14 cellular contexts compared by ENCODE assay signal in genomic region chr7:18583305-18583704, GRCh38.
DNase-seq lines count a peak whose midpoint lies in the region; ATAC-seq and TF ChIP-seq lines count a peak whose summit lies in the region.
"Had no signal": no experiment of that assay in that cellular context is flagged by ENCODE, and none has a peak within 500 bp of the region (broad histone marks: within the 10 kb centered on the region; RNA-seq: fewer than 3 reads in every experiment).

No MANE protein-coding gene starts in this region.

- no peaks in the 10 kb centered on the region for H3K27me3 ChIP-seq in GM23248 (replicated peaks; ENCODE audit: insufficient read depth)
- H3K27me3 ChIP-seq: body of pancreas had no signal

- H3K27me3 Mint-ChIP-seq in naive thymus-derived CD8-positive, alpha-beta T cell: no peaks in the 10 kb centered on the region
- H3K27me3 Mint-ChIP-seq: CD8-positive, alpha-beta memory T cell; stimulated activated naive CD8-positive, alpha-beta T cell treated with anti-CD3 and anti-CD28 coated beads, Interleukin-15, Interleukin-2, amounts not matched to agents 100 ng/mL and 50 ng/mL, for 24 hours had no signal

- H3K27ac ChIP-seq in GM23248: no peak overlapping the region
- H3K27ac ChIP-seq: body of pancreas had no signal

- H3K9me2 ChIP-seq in GM23248 (ENCODE audit: insufficient read depth): no peaks in the 10 kb centered on the region

- H3K27ac Mint-ChIP-seq in naive thymus-derived CD8-positive, alpha-beta T cell: no peak overlapping the region
- H3K27ac Mint-ChIP-seq: activated T-helper 2 cell treated with anti-CD3 and anti-CD28 coated beads, Interferon-gamma antibody, Interleukin-2, Interleukin-4, amounts not matched to agents 10 μg/mL and 5 μg/mL and 100 μg/mL, durations not matched to agents 14 hours and 24 hours and 36 hours; CD8-positive, alpha-beta memory T cell; stimulated activated naive CD8-positive, alpha-beta T cell treated with anti-CD3 and anti-CD28 coated beads, Interleukin-15, Interleukin-2, amounts not matched to agents 100 ng/mL and 50 ng/mL, for 24 hours had no signal

- no peaks in the 10 kb centered on the region for H3F3A ChIP-seq in GM23248 (ENCODE audit: insufficient read depth)

- H3K4me3 ChIP-seq in GM23248: no peak overlapping the region
- no peak overlapping the region for H3K4me3 ChIP-seq in fibroblast of mammary gland (ENCODE audit: control insufficient read depth, low read depth, low read length)
- H3K4me3 ChIP-seq: body of pancreas had no signal

- H3K9me3 Mint-ChIP-seq in naive thymus-derived CD8-positive, alpha-beta T cell: no peaks in the 10 kb centered on the region
- H3K9me3 Mint-ChIP-seq: activated T-helper 2 cell treated with anti-CD3 and anti-CD28 coated beads, Interferon-gamma antibody, Interleukin-2, Interleukin-4, amounts not matched to agents 10 μg/mL and 5 μg/mL and 100 μg/mL, durations not matched to agents 14 hours and 24 hours and 36 hours; CD8-positive, alpha-beta memory T cell had no signal

- H3K9me3 ChIP-seq in GM23248 (ENCODE audit: low read depth): no peaks in the 10 kb centered on the region
- H3K9me3 ChIP-seq: body of pancreas had no signal

- no peak overlapping the region for H3K9ac ChIP-seq in GM23248

- no peaks in the 10 kb centered on the region for H3K79me2 ChIP-seq in GM23248 (ENCODE audit: insufficient read depth)

- POLR2A ChIA-PET in naive thymus-derived CD8-positive, alpha-beta T cell (lab: Charles Lee): no interaction called here

- no peak overlapping the region for H3K4me2 ChIP-seq in GM23248 (ENCODE audit: unreplicated experiment)

- H3K4me3 Mint-ChIP-seq in naive thymus-derived CD8-positive, alpha-beta T cell: no peak overlapping the region
- H3K4me3 Mint-ChIP-seq: CD8-positive, alpha-beta memory T cell; neural crest cell; stimulated activated naive CD8-positive, alpha-beta T cell treated with anti-CD3 and anti-CD28 coated beads, Interleukin-15, Interleukin-2, amounts not matched to agents 100 ng/mL and 50 ng/mL, for 24 hours had no signal

- no peaks in the 10 kb centered on the region for H3K36me3 ChIP-seq in GM23248 (ENCODE audit: low read depth)

- no peaks in the 10 kb centered on the region for H3K36me3 Mint-ChIP-seq in naive thymus-derived CD8-positive, alpha-beta T cell
- H3K36me3 Mint-ChIP-seq: CD8-positive, alpha-beta memory T cell had no signal

- WGBS in GM23248 (ENCODE audit: low coverage in 1 of 2, low lambda C conversion rate in 2 of 2, missing lambda C conversion rate in 2 of 2), 2 experiments: 95% methylated on average over 2 of the region's 2 CpGs

- no peak for ATAC-seq in HG03175 (IDR thresholded peaks at IDR 0.05; ENCODE audit: unreplicated experiment)
- ATAC-seq in naive thymus-derived CD8-positive, alpha-beta T cell: no peak
- ATAC-seq in HG03439 (IDR thresholded peaks at IDR 0.05; ENCODE audit: unreplicated experiment): no peak
- ATAC-seq: body of pancreas had no signal

- H3K4me1 ChIP-seq in GM23248 (ENCODE audit: insufficient read depth): 0 out of 2 replicates have a peak, but pooled peaks cover 5% of the 10 kb centered on the region

- H2AFZ ChIP-seq in GM23248: no peak overlapping the region

- DNase-seq in GM23248 (peak; percentile 28), RPMI7951 (ENCODE audit: low read depth) (peak; percentile 54), fibroblast of mammary gland (ENCODE audit: low read depth) (peak; percentile 18), renal cortical epithelial cell (ENCODE audit: low read depth) (peak; percentile 57)
- no peak for DNase-seq in naive thymus-derived CD8-positive, alpha-beta T cell
- DNase-seq: body of pancreas; CD8-positive, alpha-beta memory T cell; NCI-H2081; SHP77 treated with DMSO at 0.1 percent for 48 hours had no signal

- no peak for TF ChIP-seq CTCF in fibroblast of mammary gland (conservative IDR thresholded peaks at IDR 0.05; ENCODE audit: control insufficient read depth, insufficient read depth, low read depth, low read length)

- H3K4me1 Mint-ChIP-seq in naive thymus-derived CD8-positive, alpha-beta T cell: no peaks in the 10 kb centered on the region
- H3K4me1 Mint-ChIP-seq: CD8-positive, alpha-beta memory T cell had no signal

- H4K20me1 ChIP-seq in GM23248 (ENCODE audit: insufficient read depth): no peaks in the 10 kb centered on the region

- in situ Hi-C loops in GM23248 (cut with MboI): no loop called here

Comparison
In these comparisons a context has a peak if more than half of its experiments do, and no peak if none do; other contexts are left out.
1. DNase-seq: peak in GM23248 (single experiment), RPMI7951 (single experiment), fibroblast of mammary gland (single experiment) and renal cortical epithelial cell (single experiment); none in naive thymus-derived CD8-positive, alpha-beta T cell (0 of 10).